12 cellular contexts compared by ENCODE assay signal in genomic region chr5:67315802-67316103, GRCh38.
A peak's percentile ranks its signal among the peaks of the same experiment; 100 is the strongest.
DNase-seq lines count a peak whose midpoint lies in the region; ATAC-seq and TF ChIP-seq lines count a peak whose summit lies in the region.
"Had no signal": no experiment of that assay in that cellular context is flagged by ENCODE, and none has a peak within 500 bp of the region (broad histone marks: within the 10 kb centered on the region; RNA-seq: fewer than 3 reads in every experiment).

No MANE protein-coding gene starts in this region.

- no peak overlapping the region for H2AFZ ChIP-seq in neural progenitor cell (replicated peaks)

- no peaks in the 10 kb centered on the region for H3K79me2 ChIP-seq in neural progenitor cell (ENCODE audit: low read depth)

- H3K9me3 ChIP-seq in BLaER1 = peaks cover 13% of the 10 kb centered on the region; the same call in 1 of the 2 replicates
- H3K9me3 ChIP-seq in breast epithelium = no peaks in the 10 kb centered on the region
- H3K9me3 ChIP-seq in neural progenitor cell (ENCODE audit: low read depth) = no peaks in the 10 kb centered on the region
- H3K9me3 ChIP-seq in aorta (ENCODE audit: control insufficient read depth, low read length) = no peaks in the 10 kb centered on the region
- H3K9me3 ChIP-seq: HAP-1 had no signal

- no peak for DNase-seq in breast epithelium (ENCODE audit: low spot score in 2 of 2)
- no peak for DNase-seq in neural progenitor cell (ENCODE audit: low spot score)
- no peak for DNase-seq in amygdala (lab: John Stamatoyannopoulos, UW)
- no peak for DNase-seq in NCI-H526 (lab: John Stamatoyannopoulos, UW)
- no peak for DNase-seq in aorta
- DNase-seq: activated CD4-positive, CD25-positive, alpha-beta regulatory T cell treated with anti-CD3 and anti-CD28 coated beads, Interleukin-2, amount 50 U/mL, for 72 hours; AML-193; NCI-H345 had no signal

- no peaks in the 10 kb centered on the region for H3K36me3 ChIP-seq in BLaER1
- no peaks in the 10 kb centered on the region for H3K36me3 ChIP-seq in breast epithelium
- H3K36me3 ChIP-seq in neural progenitor cell = no peaks in the 10 kb centered on the region
- H3K36me3 ChIP-seq in aorta (ENCODE audit: control insufficient read depth in 1 of 2, insufficient read depth in 2 of 2, low read length in 1 of 2) = no peaks in the 10 kb centered on the region
- H3K36me3 ChIP-seq: HAP-1 had no signal

- H4K20me1 ChIP-seq in BLaER1 = no peaks in the 10 kb centered on the region
- H4K20me1 ChIP-seq in neural progenitor cell (ENCODE audit: low read depth) = no peaks in the 10 kb centered on the region

- TF ChIP-seq CTCF in breast epithelium (IDR thresholded peaks at IDR 0.05) (no peak), neural progenitor cell (IDR thresholded peaks at IDR 0.05) (no peak)

- no peak for TF ChIP-seq POLR2A in breast epithelium (IDR thresholded peaks at IDR 0.05)

- WGBS in aorta, 2 donors = 77 to 83% methylated on average over 2 of the region's 2 CpGs

- H3K4me2 ChIP-seq in BLaER1 (peak overlapping the region; percentile 52), neural progenitor cell (no peak overlapping the region)

- intact Hi-C loops in breast epithelium (cut with DNase I; ENCODE audit: low total_unique reads) = no loop called here
- intact Hi-C loops in aorta (cut with DNase I) = no loop called here

- peaks cover 29% of the 10 kb centered on the region for H3K9me3 Mint-ChIP-seq in neural progenitor cell

- no peak overlapping the region for H3K4me3 Mint-ChIP-seq in neural progenitor cell

- H3K27ac Mint-ChIP-seq in neural progenitor cell = peak overlapping the region; percentile 65

- no peaks in the 10 kb centered on the region for H3K36me3 Mint-ChIP-seq in neural progenitor cell

- H3K4me1 ChIP-seq in BLaER1 (peaks cover 13% of the 10 kb centered on the region), breast epithelium (no peaks in the 10 kb centered on the region), neural progenitor cell (peaks cover 8% of the 10 kb centered on the region), aorta (ENCODE audit: control insufficient read depth in 1 of 2, insufficient read depth in 2 of 2, low read length in 2 of 2) (peaks cover 0 to 5% of the 10 kb centered on the region in 2 donors)
- H3K4me1 ChIP-seq: HAP-1 had no signal

- H3K27ac ChIP-seq in BLaER1 (no peak overlapping the region), breast epithelium (peak overlapping the region; percentile 3 to 59), neural progenitor cell (no peak overlapping the region), aorta (ENCODE audit: low read depth in 1 of 2, low read length in 2 of 2) (peak overlapping the region in 1 of 2 donors; percentile 15)

- peaks cover 8% of the 10 kb centered on the region for H3K4me1 Mint-ChIP-seq in neural progenitor cell

- no peaks in the 10 kb centered on the region for H3K27me3 ChIP-seq in BLaER1
- H3K27me3 ChIP-seq in breast epithelium = no peaks in the 10 kb centered on the region
- no peaks in the 10 kb centered on the region for H3K27me3 ChIP-seq in neural progenitor cell
- H3K27me3 ChIP-seq in aorta (ENCODE audit: control insufficient read depth in 1 of 2, insufficient read depth in 2 of 2, low read length in 1 of 2) = no peaks in the 10 kb centered on the region

- peaks cover 2% of the 10 kb centered on the region for H3K27me3 Mint-ChIP-seq in neural progenitor cell (ENCODE audit: insufficient read depth, low read depth)

- ATAC-seq in HG03175 (IDR thresholded peaks at IDR 0.05; ENCODE audit: unreplicated experiment) = peak; percentile 67
- no peak for ATAC-seq in GM21786 (IDR thresholded peaks at IDR 0.05; ENCODE audit: unreplicated experiment)
- ATAC-seq in aorta (ENCODE audit: low FRiP score) = no peak

- H3K4me3 ChIP-seq in BLaER1 (no peak overlapping the region), breast epithelium (no peak overlapping the region), neural progenitor cell (no peak overlapping the region), aorta (ENCODE audit: low read length in 2 of 2) (no peak overlapping the region)
- H3K4me3 ChIP-seq: HAP-1 had no signal

- peaks cover 14% of the 10 kb centered on the region for H3F3A ChIP-seq in neural progenitor cell (ENCODE audit: low read depth)

- H3K9ac ChIP-seq in BLaER1 (no peak overlapping the region), neural progenitor cell (no peak overlapping the region)

Comparison
In these comparisons a context has a peak if more than half of its experiments do, and no peak if none do; other contexts are left out.
1. H3K27ac ChIP-seq: peak in breast epithelium (2 of 2); none in BLaER1 (single experiment) and neural progenitor cell (single experiment).